ENCODE assay signal across 31 cellular contexts in the genomic region with DNA sequence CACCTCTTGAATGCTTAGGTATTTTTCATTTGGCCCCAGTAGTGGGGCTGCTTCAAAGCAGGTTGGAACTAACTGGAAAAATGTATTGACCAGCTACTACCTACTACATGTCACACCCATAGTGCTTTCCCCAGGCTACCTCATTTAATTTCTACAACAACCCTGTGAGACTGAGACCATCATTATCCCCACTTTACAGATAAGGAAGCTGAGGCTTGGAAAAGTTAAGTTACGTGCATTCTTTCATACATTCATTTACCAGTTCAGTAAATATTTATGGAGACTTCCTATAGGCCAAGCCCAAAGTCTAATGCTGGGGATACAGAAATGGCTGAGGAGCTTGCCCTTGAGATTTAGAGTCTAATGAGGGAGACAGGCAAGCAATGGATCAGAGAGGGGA. TPM values are rescaled to one million over a fixed set of nuclear protein-coding genes. Genes with fewer than 3 reads are reported as not detected.
DNase-seq lines count a peak whose midpoint lies in the region; ATAC-seq and TF ChIP-seq lines count a peak whose summit lies in the region.
"Had no signal": no experiment of that assay in that cellular context is flagged by ENCODE, and none has a peak within 500 bp of the region (broad histone marks: within the 10 kb centered on the region; RNA-seq: fewer than 3 reads in every experiment).

No MANE protein-coding gene starts in this region.

- no peaks in the 10 kb centered on the region for H3K79me2 ChIP-seq in trophoblast cell (ENCODE audit: control insufficient read depth, insufficient read depth, low read length, poor library complexity)

- H2BK5ac ChIP-seq in trophoblast cell (ENCODE audit: low read depth, low read length, poor library complexity) = no peak overlapping the region

- H3K27me3 ChIP-seq in trophoblast cell (ENCODE audit: insufficient read depth, low read length) = no peaks in the 10 kb centered on the region
- no peaks in the 10 kb centered on the region for H3K27me3 ChIP-seq in uterus
- H3K27me3 ChIP-seq in stomach = peaks cover 0 to 20% (median 0%) of the 10 kb centered on the region in 3 donors
- H3K27me3 ChIP-seq: neutrophil, Peyer's patch, sigmoid colon, upper lobe of left lung had no signal

- TF ChIP-seq EP300 in stomach (IDR thresholded peaks at IDR 0.05) = no peak

- H3K4me3 ChIP-seq in HEK293 (ENCODE audit: low read depth, low read length) (no peak overlapping the region), trophoblast cell (ENCODE audit: low read depth, low read length) (no peak overlapping the region), uterus (no peak overlapping the region), stomach (no peak overlapping the region)
- H3K4me3 ChIP-seq: GM23338, left ventricle myocardium inferior, Peyer's patch, psoas muscle, sigmoid colon, upper lobe of left lung had no signal

- peaks cover 9% of the 10 kb centered on the region for H3K4me1 Mint-ChIP-seq in mesothelial cell of epicardium

- no CpG with 5 or more reads among the region's 1 CpG for WGBS in trophoblast cell (ENCODE audit: extremely low coverage, insufficient coverage, insufficient read length)
- WGBS in stomach, 5 donors = 73 to 86% (median 80%) methylated on average over 1 of the region's 1 CpG

- no peaks in the 10 kb centered on the region for H3K36me3 Mint-ChIP-seq in mesothelial cell of epicardium
- H3K36me3 Mint-ChIP-seq: brain; naive B cell; stimulated activated effector memory CD8-positive, alpha-beta T cell treated with anti-CD3 and anti-CD28 coated beads, Interleukin-12 subunit alpha, Interleukin-12 subunit beta, amount 100 ng/mL, for 72 hours had no signal

- H3K9me3 Mint-ChIP-seq in mesothelial cell of epicardium = no peaks in the 10 kb centered on the region
- H3K9me3 Mint-ChIP-seq: activated T-helper 2 cell treated with anti-CD3 and anti-CD28 coated beads, Interferon-gamma antibody, Interleukin-2, Interleukin-4, amounts not matched to agents 10 μg/mL and 5 μg/mL and 100 μg/mL, durations not matched to agents 14 hours and 24 hours and 36 hours; GM23338; naive B cell; stimulated activated effector memory CD8-positive, alpha-beta T cell treated with anti-CD3 and anti-CD28 coated beads, Interleukin-12 subunit alpha, Interleukin-12 subunit beta, amount 100 ng/mL, for 72 hours had no signal

- H2AFZ ChIP-seq in trophoblast cell (ENCODE audit: insufficient read depth, low read length, poor library complexity) = no peak overlapping the region
- H2AFZ ChIP-seq: GM23338 had no signal

- H3K79me1 ChIP-seq in trophoblast cell (ENCODE audit: low read length) = peaks cover 12% of the 10 kb centered on the region

- TF ChIP-seq POLR2A in uterus (IDR thresholded peaks at IDR 0.05) (no peak), stomach (IDR thresholded peaks at IDR 0.05) (no peak)

- H3K27ac ChIP-seq in HEK293 (ENCODE audit: extremely low read depth, low read depth, low read length) (no peak overlapping the region), RWPE1 (peak overlapping the region; percentile 100), epithelial cell of prostate (peak overlapping the region; percentile 99), trophoblast cell (ENCODE audit: low read depth, low read length) (no peak overlapping the region), uterus (no peak overlapping the region), stomach (no peak overlapping the region)
- H3K27ac ChIP-seq: HL-60, left ventricle myocardium inferior, neutrophil, upper lobe of left lung had no signal

- H3K36me3 ChIP-seq in HEK293 (ENCODE audit: control insufficient read depth in 2 of 2, insufficient read depth in 1 of 2, low read length in 2 of 2) (no peaks in the 10 kb centered on the region), trophoblast cell (ENCODE audit: control insufficient read depth in 1 of 2, insufficient read depth in 2 of 2, low read length in 2 of 2) (no peaks in the 10 kb centered on the region), uterus (no peaks in the 10 kb centered on the region), stomach (no peaks in the 10 kb centered on the region)
- H3K36me3 ChIP-seq: left ventricle myocardium inferior, neutrophil, Peyer's patch, sigmoid colon, upper lobe of left lung had no signal

- H3K4me3 Mint-ChIP-seq in mesothelial cell of epicardium = no peak overlapping the region
- H3K4me3 Mint-ChIP-seq: brain; GM23338; naive B cell; stimulated activated effector memory CD8-positive, alpha-beta T cell treated with anti-CD3 and anti-CD28 coated beads, Interleukin-12 subunit alpha, Interleukin-12 subunit beta, amount 100 ng/mL, for 72 hours had no signal

- H3K9me3 ChIP-seq in HEK293 (ENCODE audit: control insufficient read depth, insufficient read depth, low read depth, low read length) = no peaks in the 10 kb centered on the region
- peaks cover 2% of the 10 kb centered on the region for H3K9me3 ChIP-seq in trophoblast cell (ENCODE audit: insufficient read depth, low read depth, low read length)
- no peaks in the 10 kb centered on the region for H3K9me3 ChIP-seq in uterus
- no peaks in the 10 kb centered on the region for H3K9me3 ChIP-seq in stomach
- H3K9me3 ChIP-seq: left ventricle myocardium inferior, neutrophil, Peyer's patch, psoas muscle, sigmoid colon, upper lobe of left lung had no signal

- H3K14ac ChIP-seq in trophoblast cell (ENCODE audit: low read length) = no peak overlapping the region

- H3K9ac ChIP-seq in trophoblast cell (ENCODE audit: low read length) = no peak overlapping the region

- peak overlapping the region; percentile 33 for H4K91ac ChIP-seq in trophoblast cell (ENCODE audit: low read depth, low read length)

- no peak overlapping the region for H3K4me2 ChIP-seq in trophoblast cell (ENCODE audit: low read length)
- H3K4me2 ChIP-seq: GM23338 had no signal

- H3K4me1 ChIP-seq in HEK293 (ENCODE audit: control insufficient read depth, insufficient read depth, low read length) (peaks cover 14% of the 10 kb centered on the region), trophoblast cell (ENCODE audit: control insufficient read depth in 1 of 2, insufficient read depth in 2 of 2, low read length in 2 of 2) (peaks cover 15 to 21% of the 10 kb centered on the region in 2 experiments), uterus (no peaks in the 10 kb centered on the region), stomach (peaks cover 0 to 13% (median 7%) of the 10 kb centered on the region in 4 donors)
- H3K4me1 ChIP-seq: left ventricle myocardium inferior had no signal

- no peak for ATAC-seq in HG02884 (IDR thresholded peaks at IDR 0.05; ENCODE audit: unreplicated experiment)
- ATAC-seq: GM23338 had no signal

- no peak overlapping the region for H2AK5ac ChIP-seq in trophoblast cell (ENCODE audit: low read length)

- intact Hi-C loops in uterus (cut with DNase I; ENCODE audit: low total_unique reads) (loop anchor here (10.0 kb wide), 1 partner anchor 110 kb away; no protein-coding TSS in a partner anchor), stomach (cut with DNase I; ENCODE audit: low total_unique reads) (loop anchor here (10.0 kb wide), 1 partner anchor 280 kb away; no protein-coding TSS in a partner anchor)

- H4K12ac ChIP-seq in trophoblast cell (ENCODE audit: low read depth, low read length) = no peak overlapping the region

- H2BK120ac ChIP-seq in trophoblast cell (ENCODE audit: insufficient read depth, low read length, poor library complexity) = peak overlapping the region; percentile 2

- H3K18ac ChIP-seq in trophoblast cell (ENCODE audit: low read length) = no peak overlapping the region

- CTCF ChIA-PET in HEK293 (lab: Yijun Ruan, JAX) (interaction anchor here (1.1 to 11.3 kb wide), 6 partner anchors 22 to 136 kb away, joined by 3 to 281 read pairs (median 5); partner anchors contain the start of gene PADI2), RWPE1 (lab: Yijun Ruan, JAX) (interaction anchor here (0.6 to 2.5 kb wide), 4 partner anchors 21 to 134 kb away, joined by 3 to 19 read pairs (median 3); no protein-coding TSS in a partner anchor)

- no peak for DNase-seq in RWPE1 (ENCODE audit: low spot score)
- DNase-seq in epithelial cell of prostate (ENCODE audit: low read depth, low spot score) = no peak
- no peak for DNase-seq in trophoblast cell
- no peak for DNase-seq in mesothelial cell of epicardium (ENCODE audit: low spot score in 2 of 2, unreplicated experiment in 2 of 2)
- no peak for DNase-seq in uterus
- no peak for DNase-seq in stomach
- DNase-seq: activated CD4-positive, alpha-beta T cell treated with anti-CD3 and anti-CD28 coated beads for 48 hours; activated CD8-positive, alpha-beta memory T cell treated with anti-CD3 and anti-CD28 coated beads for 24 hours; activated naive CD4-positive, alpha-beta T cell treated with anti-CD3 and anti-CD28 coated beads, Interleukin-2, amount 50 U/mL, for 16 hours; activated T-cell treated with anti-CD3 and anti-CD28 coated beads for 4 hours; cerebellar nuclear complex; naive B cell; NCI-H146; NCI-H2107; NCI-H345; sigmoid colon; stimulated activated CD4-positive, alpha-beta T cell treated with anti-CD3 and anti-CD28 coated beads, Interleukin-15, amount 100 ng/mL, for 24 hours; T-helper 1 cell had no signal

- H3K23ac ChIP-seq in trophoblast cell (ENCODE audit: low read length) = no peak overlapping the region

- POLR2A ChIA-PET in HEK293 (lab: Yijun Ruan, JAX) (interaction anchor here (0.5 to 3.2 kb wide), 5 partner anchors 22 to 109 kb away, joined by 3 to 12 read pairs (median 4); no protein-coding TSS in a partner anchor), RWPE1 (lab: Yijun Ruan, JAX; ENCODE audit: low non-redundant PET) (no interaction called here)

- no peak overlapping the region for H3K27ac Mint-ChIP-seq in mesothelial cell of epicardium
- H3K27ac Mint-ChIP-seq: activated T-helper 2 cell treated with anti-CD3 and anti-CD28 coated beads, Interferon-gamma antibody, Interleukin-2, Interleukin-4, amounts not matched to agents 10 μg/mL and 5 μg/mL and 100 μg/mL, durations not matched to agents 14 hours and 24 hours and 36 hours; GM23338; naive B cell had no signal

- H4K8ac ChIP-seq in trophoblast cell (ENCODE audit: low read depth, low read length) = no peak overlapping the region

- peak overlapping the region; percentile 9 for H2BK12ac ChIP-seq in trophoblast cell (ENCODE audit: low read length)

- TF ChIP-seq CTCF in HEK293 (tag by site-specific recombination; IDR thresholded peaks at IDR 0.05) (no peak), RWPE1 (conservative IDR thresholded peaks at IDR 0.05; ENCODE audit: low read depth) (no peak), mesothelial cell of epicardium (IDR thresholded peaks at IDR 0.05; ENCODE audit: unreplicated experiment) (no peak), uterus (IDR thresholded peaks at IDR 0.05) (no peak), stomach (IDR thresholded peaks at IDR 0.05) (no peak)

- H3K27me3 Mint-ChIP-seq in mesothelial cell of epicardium (ENCODE audit: low read depth) = peaks cover 2% of the 10 kb centered on the region

- H3K4ac ChIP-seq in trophoblast cell (ENCODE audit: low read depth, low read length) = no peak overlapping the region

RNA-seq across cellular contexts. Expression of gene PADI3, which starts 14.5 kb away (rescaled TPM):
- polyA plus RNA-seq in trophoblast cell (2013) = not detected in 2 replicates
- total RNA-seq in mesothelial cell of epicardium = 0.07 TPM in 1 of 3 replicates, not detected in the others
- total RNA-seq in uterus = not detected
- total RNA-seq in stomach = not detected
- polyA plus RNA-seq in stomach = 1 to 10 TPM in 1 of 3 donors, not detected in 2; 5.4 TPM
- total RNA-seq: activated T-helper 2 cell treated with anti-CD3 and anti-CD28 coated beads, Interferon-gamma antibody, Interleukin-2, Interleukin-4, amounts not matched to agents 10 μg/mL and 5 μg/mL and 100 μg/mL, durations not matched to agents 14 hours and 24 hours and 36 hours; left ventricle myocardium inferior; Peyer's patch; sigmoid colon; upper lobe of left lung had no signal

RNA-seq across cellular contexts. Expression of gene PADI1, which starts 29.5 kb away (rescaled TPM):
- 0.44 and 0.59 TPM in 2 replicates for polyA plus RNA-seq in trophoblast cell (2013)
- total RNA-seq in mesothelial cell of epicardium (0.09 TPM in 1 of 3 replicates, not detected in the others), uterus (under 1 TPM in 1 of 4 donors, not detected in 3; 0.14 TPM), stomach (under 1 TPM in 1 of 5 donors, not detected in 4; 0.37 TPM)
- 10 to 100 TPM in 1 of 3 donors, not detected in 2; 98.2 TPM for polyA plus RNA-seq in stomach
- total RNA-seq: activated T-helper 2 cell treated with anti-CD3 and anti-CD28 coated beads, Interferon-gamma antibody, Interleukin-2, Interleukin-4, amounts not matched to agents 10 μg/mL and 5 μg/mL and 100 μg/mL, durations not matched to agents 14 hours and 24 hours and 36 hours; G401; left ventricle myocardium inferior; Peyer's patch; psoas muscle; sigmoid colon; upper lobe of left lung had no signal
- polyA plus RNA-seq: psoas muscle had no signal

Comparison
In these comparisons a context has a peak if more than half of its experiments do, and no peak if none do; other contexts are left out.
1. H3K27ac ChIP-seq: peak in RWPE1 (single experiment) and epithelial cell of prostate (single experiment); none in HEK293 (single experiment), trophoblast cell (single experiment), uterus (0 of 2) and stomach (0 of 5).